In the genomic region with DNA sequence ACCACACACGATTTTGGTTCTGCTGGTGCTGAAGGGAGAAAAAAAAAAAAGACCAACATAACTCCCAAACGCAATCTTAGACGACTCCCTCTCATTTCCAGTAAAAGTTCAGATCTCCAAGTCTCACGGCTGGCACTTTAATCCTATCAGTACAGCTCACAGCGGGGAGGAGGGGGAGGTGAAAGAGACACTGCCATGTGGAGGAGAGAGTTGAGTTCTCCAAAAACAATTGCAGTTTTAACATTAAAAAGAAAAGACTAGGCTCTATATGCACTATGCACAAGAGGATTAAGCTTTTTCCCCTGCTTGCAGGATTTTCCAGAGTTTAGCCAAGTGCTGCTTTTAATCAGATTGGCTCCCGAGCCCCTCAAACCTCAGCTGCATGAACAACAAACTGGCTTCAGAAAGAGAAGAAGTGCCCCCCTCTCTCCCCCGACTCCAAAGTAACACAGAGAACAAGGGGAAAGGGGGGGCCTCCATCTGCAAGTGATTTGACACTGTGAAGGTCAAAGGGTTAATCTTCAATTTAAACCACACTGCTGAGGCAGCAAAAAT, we compare ENCODE assay signal across 11 cellular contexts. TPM values are rescaled to one million over a fixed set of nuclear protein-coding genes. Genes with fewer than 3 reads are reported as not detected.
DNase-seq lines count a peak whose midpoint lies in the region; ATAC-seq and TF ChIP-seq lines count a peak whose summit lies in the region.
"Had no signal": no experiment of that assay in that cellular context is flagged by ENCODE, and none has a peak within 500 bp of the region (broad histone marks: within the 10 kb centered on the region; RNA-seq: fewer than 3 reads in every experiment).

No MANE protein-coding gene starts in this region.

- TF ChIP-seq CTCF in activated CD8-positive, alpha-beta T cell treated with anti-CD3 and anti-CD28 coated beads for 36 hours (IDR thresholded peaks at IDR 0.05) = no peak
- TF ChIP-seq CTCF in chondrocyte (IDR thresholded peaks at IDR 0.05) (no peak), uterus (IDR thresholded peaks at IDR 0.05) (no peak)

- no peaks in the 10 kb centered on the region for H3K36me3 Mint-ChIP-seq in activated CD8-positive, alpha-beta T cell treated with anti-CD3 and anti-CD28 coated beads, Interleukin-2, amount 10 ng/mL, durations not matched to agents 7 days and 5 days (ENCODE audit: low read depth)
- H3K36me3 Mint-ChIP-seq in activated CD8-positive, alpha-beta T cell treated with anti-CD3 and anti-CD28 coated beads for 36 hours (ENCODE audit: low read depth) = no peaks in the 10 kb centered on the region
- H3K36me3 Mint-ChIP-seq in chondrocyte (ENCODE audit: low read depth) = peaks cover 13% of the 10 kb centered on the region
- peaks cover 19% of the 10 kb centered on the region for H3K36me3 Mint-ChIP-seq in memory B cell

- peak overlapping the region; percentile 6 for H3K27ac Mint-ChIP-seq in activated CD8-positive, alpha-beta T cell treated with anti-CD3 and anti-CD28 coated beads, Interleukin-2, amount 10 ng/mL, durations not matched to agents 7 days and 5 days
- no peak overlapping the region for H3K27ac Mint-ChIP-seq in activated CD8-positive, alpha-beta T cell treated with anti-CD3 and anti-CD28 coated beads for 36 hours
- H3K27ac Mint-ChIP-seq in chondrocyte (ENCODE audit: unreplicated experiment) (peak overlapping the region; percentile 72), memory B cell (peak overlapping the region; percentile 93)
- H3K27ac Mint-ChIP-seq: immature natural killer cell had no signal

- H3K27me3 ChIP-seq in uterus = no peaks in the 10 kb centered on the region

- H3K4me3 Mint-ChIP-seq in activated CD8-positive, alpha-beta T cell treated with anti-CD3 and anti-CD28 coated beads, Interleukin-2, amount 10 ng/mL, durations not matched to agents 7 days and 5 days = no peak overlapping the region
- H3K4me3 Mint-ChIP-seq in activated CD8-positive, alpha-beta T cell treated with anti-CD3 and anti-CD28 coated beads for 36 hours = no peak overlapping the region
- H3K4me3 Mint-ChIP-seq in chondrocyte (ENCODE audit: unreplicated experiment) (no peak overlapping the region), memory B cell (no peak overlapping the region)
- H3K4me3 Mint-ChIP-seq: immature natural killer cell had no signal

- no peaks in the 10 kb centered on the region for H3K27me3 Mint-ChIP-seq in activated CD8-positive, alpha-beta T cell treated with anti-CD3 and anti-CD28 coated beads, Interleukin-2, amount 10 ng/mL, durations not matched to agents 7 days and 5 days (ENCODE audit: low read depth)
- no peaks in the 10 kb centered on the region for H3K27me3 Mint-ChIP-seq in activated CD8-positive, alpha-beta T cell treated with anti-CD3 and anti-CD28 coated beads for 36 hours
- H3K27me3 Mint-ChIP-seq in chondrocyte (ENCODE audit: low read depth) (no peaks in the 10 kb centered on the region), memory B cell (no peaks in the 10 kb centered on the region)

- no peak for DNase-seq in activated CD8-positive, alpha-beta T cell treated with anti-CD3 and anti-CD28 coated beads, Interleukin-2, amount 10 ng/mL, durations not matched to agents 7 days and 5 days
- DNase-seq in activated CD8-positive, alpha-beta T cell treated with anti-CD3 and anti-CD28 coated beads for 36 hours = no peak
- DNase-seq in chondrocyte (ENCODE audit: low spot score) (no peak), memory B cell (ENCODE audit: low spot score in 2 of 2) (no peak), uterus (peak; percentile 43 to 60), NCI-H446 (lab: John Stamatoyannopoulos, UW) (no peak), mucosa of gallbladder (ENCODE audit: low spot score) (no peak), T-helper 1 cell (no peak)
- DNase-seq: activated gamma-delta T cell, GF-D8, immature natural killer cell had no signal

- CTCF ChIA-PET in activated CD8-positive, alpha-beta T cell treated with anti-CD3 and anti-CD28 coated beads, Interleukin-2, amount 10 ng/mL, durations not matched to agents 7 days and 5 days (lab: Charles Lee) = interaction anchor here (1.3 to 27.7 kb wide), 2 partner anchors 18 to 183 kb away, joined by 3 to 387 read pairs; a partner anchor contains a TSS
- CTCF ChIA-PET in activated CD8-positive, alpha-beta T cell treated with anti-CD3 and anti-CD28 coated beads for 36 hours (lab: Charles Lee) = interaction anchor here (1.5 to 14.9 kb wide), 2 partner anchors 14 to 218 kb away, joined by 3 to 176 read pairs; a partner anchor contains a TSS

- peaks cover 32 to 37% of the 10 kb centered on the region in 2 donors for H3K4me1 ChIP-seq in uterus

- TF ChIP-seq POLR2A in uterus (IDR thresholded peaks at IDR 0.05) = no peak

- no peak for ATAC-seq in activated CD8-positive, alpha-beta T cell treated with anti-CD3 and anti-CD28 coated beads, Interleukin-2, amount 10 ng/mL, durations not matched to agents 7 days and 5 days
- ATAC-seq in activated CD8-positive, alpha-beta T cell treated with anti-CD3 and anti-CD28 coated beads for 36 hours = no peak
- ATAC-seq in memory B cell (ENCODE audit: low read depth) = no peak

- no peaks in the 10 kb centered on the region for H3K36me3 ChIP-seq in uterus

- H3K9me3 ChIP-seq in uterus = no peaks in the 10 kb centered on the region

- no peak overlapping the region for H3K4me3 ChIP-seq in uterus

- H3K4me1 Mint-ChIP-seq in activated CD8-positive, alpha-beta T cell treated with anti-CD3 and anti-CD28 coated beads, Interleukin-2, amount 10 ng/mL, durations not matched to agents 7 days and 5 days (ENCODE audit: low read depth) = peaks cover 40% of the 10 kb centered on the region
- peaks cover 23% of the 10 kb centered on the region for H3K4me1 Mint-ChIP-seq in activated CD8-positive, alpha-beta T cell treated with anti-CD3 and anti-CD28 coated beads for 36 hours (ENCODE audit: low read depth)
- H3K4me1 Mint-ChIP-seq in chondrocyte (ENCODE audit: low read depth) (peaks cover 85% of the 10 kb centered on the region), memory B cell (peaks cover 47% of the 10 kb centered on the region)
- H3K4me1 Mint-ChIP-seq: immature natural killer cell had no signal

- POLR2A ChIA-PET in activated CD8-positive, alpha-beta T cell treated with anti-CD3 and anti-CD28 coated beads, Interleukin-2, amount 10 ng/mL, durations not matched to agents 7 days and 5 days (lab: Charles Lee) = no interaction called here
- POLR2A ChIA-PET in activated CD8-positive, alpha-beta T cell treated with anti-CD3 and anti-CD28 coated beads for 36 hours (lab: Charles Lee) = interaction anchor here (1.9 kb wide), 1 partner anchor 26 kb away, joined by 6 read pairs; no protein-coding TSS in a partner anchor

- intact Hi-C loops in activated CD8-positive, alpha-beta T cell treated with anti-CD3 and anti-CD28 coated beads for 36 hours (cut with micrococcal nuclease) = no loop called here
- intact Hi-C loops in uterus (cut with DNase I; ENCODE audit: low total_unique reads) = no loop called here

- H3K27ac ChIP-seq in uterus = peak overlapping the region; percentile 95

- H3K9me3 Mint-ChIP-seq in activated CD8-positive, alpha-beta T cell treated with anti-CD3 and anti-CD28 coated beads, Interleukin-2, amount 10 ng/mL, durations not matched to agents 7 days and 5 days (ENCODE audit: insufficient read depth) = no peaks in the 10 kb centered on the region
- H3K9me3 Mint-ChIP-seq in activated CD8-positive, alpha-beta T cell treated with anti-CD3 and anti-CD28 coated beads for 36 hours = no peaks in the 10 kb centered on the region
- H3K9me3 Mint-ChIP-seq in chondrocyte (ENCODE audit: low read depth) (no peaks in the 10 kb centered on the region), memory B cell (no peaks in the 10 kb centered on the region)
- H3K9me3 Mint-ChIP-seq: immature natural killer cell had no signal

RNA-seq across cellular contexts. Expression of a gene that starts 16.7 kb away (rescaled TPM):
- 1 to 10 TPM; 2.2 to 4.0 TPM for total RNA-seq in activated CD8-positive, alpha-beta T cell treated with anti-CD3 and anti-CD28 coated beads, Interleukin-2, amount 10 ng/mL, durations not matched to agents 7 days and 5 days
- 1 to 10 TPM; 4.2 to 4.3 TPM for total RNA-seq in activated CD8-positive, alpha-beta T cell treated with anti-CD3 and anti-CD28 coated beads for 36 hours
- 15.1 to 40.9 TPM (median 17.9 TPM) in 3 replicates for total RNA-seq in chondrocyte
- total RNA-seq in uterus = 10 to 100 TPM in 3 of 4 donors, 1 to 10 TPM in 1; 7.1 to 46.2 (median 22.6) TPM
- total RNA-seq in mucosa of gallbladder = 36.2 TPM

RNA-seq across cellular contexts. Expression of a gene that starts 53.0 kb away (rescaled TPM):
- total RNA-seq in activated CD8-positive, alpha-beta T cell treated with anti-CD3 and anti-CD28 coated beads, Interleukin-2, amount 10 ng/mL, durations not matched to agents 7 days and 5 days = 100 to 1,000 TPM; 178 to 182 TPM
- 100 to 1,000 TPM; 147 to 152 TPM for total RNA-seq in activated CD8-positive, alpha-beta T cell treated with anti-CD3 and anti-CD28 coated beads for 36 hours
- 144 to 199 TPM (median 146 TPM) in 3 replicates for total RNA-seq in chondrocyte
- 100 to 1,000 TPM; 142 to 485 (median 230) TPM for total RNA-seq in uterus
- total RNA-seq in mucosa of gallbladder = 186 TPM

Comparison
In these comparisons a context has a peak if more than half of its experiments do, and no peak if none do; other contexts are left out.
1. DNase-seq: peak in uterus (2 of 2); none in activated CD8-positive, alpha-beta T cell treated with anti-CD3 and anti-CD28 coated beads, Interleukin-2, amount 10 ng/mL, durations not matched to agents 7 days and 5 days (single experiment), activated CD8-positive, alpha-beta T cell treated with anti-CD3 and anti-CD28 coated beads for 36 hours (single experiment), chondrocyte (single experiment), memory B cell (0 of 2), NCI-H446 (0 of 2), mucosa of gallbladder (single experiment) and T-helper 1 cell (0 of 5).